ENCODE assay signal across 29 cellular contexts in genomic region chr10:72466018-72466417, GRCh38.
A peak's percentile ranks its signal among the peaks of the same experiment; 100 is the strongest.
DNase-seq lines count a peak whose midpoint lies in the region; ATAC-seq and TF ChIP-seq lines count a peak whose summit lies in the region.
"Had no signal": no experiment of that assay in that cellular context is flagged by ENCODE, and none has a peak within 500 bp of the region (broad histone marks: within the 10 kb centered on the region; RNA-seq: fewer than 3 reads in every experiment).

No MANE protein-coding gene starts in this region.

- H3K27ac Mint-ChIP-seq in endothelial cell (ENCODE audit: unreplicated experiment): no peak overlapping the region
- H3K27ac Mint-ChIP-seq: activated CD8-positive, alpha-beta memory T cell treated with anti-CD3 and anti-CD28 coated beads, Interleukin-2, amount 10 ng/mL, durations not matched to agents 7 days and 5 days; activated T-helper 1 cell treated with anti-CD3 and anti-CD28 coated beads, Interleukin-12 subunit alpha, Interleukin-12 subunit beta, Interleukin-2, Interleukin-4 antibody, amounts not matched to agents 30 ng/mL and 10 ng/mL and 1 ng/mL, durations not matched to agents 14 hours and 24 hours and 36 hours; immature natural killer cell; natural killer cell treated with Interleukin-12 subunit alpha and Interleukin-12 subunit beta and Interleukin-15 and Interleukin-18, amount 100 ng/mL, for 72 hours had no signal

- H3K4me1 ChIP-seq in neutrophil (ENCODE audit: control insufficient read depth in 1 of 2, insufficient read depth in 1 of 2, low read depth in 1 of 2, low read length in 1 of 2): peaks cover 31 to 34% of the 10 kb centered on the region in 2 experiments
- H3K4me1 ChIP-seq: ascending aorta, pancreas, Peyer's patch, tibial artery had no signal

- H3K27me3 Mint-ChIP-seq in endothelial cell (ENCODE audit: unreplicated experiment): no peaks in the 10 kb centered on the region
- H3K27me3 Mint-ChIP-seq: activated CD8-positive, alpha-beta memory T cell treated with anti-CD3 and anti-CD28 coated beads, Interleukin-2, amount 10 ng/mL, durations not matched to agents 7 days and 5 days; natural killer cell treated with Interleukin-12 subunit alpha and Interleukin-12 subunit beta and Interleukin-15 and Interleukin-18, amount 100 ng/mL, for 72 hours had no signal

- peak; percentile 65 for DNase-seq in ELR (ENCODE audit: low read depth)
- peak; percentile 6 for DNase-seq in HuH-7 (ENCODE audit: low spot score)
- peak in 8 of 61 donors; percentile 3 to 42 (median 10) for DNase-seq in caudate nucleus (lab: John Stamatoyannopoulos, UW)
- no peak for DNase-seq in GF-D8 (lab: John Stamatoyannopoulos, UW)
- no peak for DNase-seq in DMS79 (lab: John Stamatoyannopoulos, UW)
- DNase-seq in endothelial cell (ENCODE audit: low spot score): no peak
- DNase-seq: activated CD8-positive, alpha-beta memory T cell treated with anti-CD3 and anti-CD28 coated beads, Interleukin-2, amount 10 ng/mL, durations not matched to agents 7 days and 5 days; activated naive CD4-positive, alpha-beta T cell treated with anti-CD3 and anti-CD28 coated beads, Interleukin-2, amount 50 U/mL, for 16 hours; Calu3; HCEC 1CT; immature natural killer cell; KG1; left ventricle myocardium inferior; NCI-H1694 treated with DMSO at 0.1 percent for 48 hours; NCI-H2171 treated with DMSO at 0.1 percent for 48 hours; NCI-H524; pancreas; Peyer's patch; stimulated activated naive CD8-positive, alpha-beta T cell treated with anti-CD3 and anti-CD28 coated beads, Interleukin-15, Interleukin-2, amounts not matched to agents 100 U/mL and 50 U/mL, for 24 hours; tibial artery had no signal

- H3K27ac ChIP-seq in caudate nucleus (ENCODE audit: low read depth, low read length): peak overlapping the region; percentile 2
- peak overlapping the region; percentile 71 for H3K27ac ChIP-seq in neutrophil
- H3K27ac ChIP-seq: ascending aorta, epithelial cell of prostate, hepatocyte, left ventricle myocardium inferior, pancreas, Peyer's patch, SJSA1, tibial artery had no signal

- no peaks in the 10 kb centered on the region for H3K9me3 ChIP-seq in neutrophil
- H3K9me3 ChIP-seq: ascending aorta, left ventricle myocardium inferior, pancreas, Peyer's patch, SJSA1, tibial artery had no signal

- TF ChIP-seq CTCF in neutrophil (IDR thresholded peaks at IDR 0.05) (no peak), endothelial cell (IDR thresholded peaks at IDR 0.05; ENCODE audit: unreplicated experiment) (no peak)

- H3K36me3 ChIP-seq in neutrophil: no peaks in the 10 kb centered on the region
- H3K36me3 ChIP-seq: pancreas had no signal

- no peak overlapping the region for H3K4me3 ChIP-seq in neutrophil (ENCODE audit: low read depth in 1 of 2, low read length in 1 of 2)
- H3K4me3 ChIP-seq: ascending aorta, hepatocyte, left ventricle myocardium inferior, pancreas, Peyer's patch, SJSA1, tibial artery had no signal

- H3K36me3 Mint-ChIP-seq in endothelial cell (ENCODE audit: low read depth, unreplicated experiment): peaks cover 9% of the 10 kb centered on the region
- H3K36me3 Mint-ChIP-seq: natural killer cell treated with Interleukin-12 subunit alpha and Interleukin-12 subunit beta and Interleukin-15 and Interleukin-18, amount 100 ng/mL, for 72 hours had no signal

- H3K9me3 Mint-ChIP-seq in endothelial cell (ENCODE audit: unreplicated experiment): no peaks in the 10 kb centered on the region
- H3K9me3 Mint-ChIP-seq: activated T-helper 1 cell treated with anti-CD3 and anti-CD28 coated beads, Interleukin-12 subunit alpha, Interleukin-12 subunit beta, Interleukin-2, Interleukin-4 antibody, amounts not matched to agents 30 ng/mL and 10 ng/mL and 1 ng/mL, durations not matched to agents 14 hours and 24 hours and 36 hours; immature natural killer cell; natural killer cell treated with Interleukin-12 subunit alpha and Interleukin-12 subunit beta and Interleukin-15 and Interleukin-18, amount 100 ng/mL, for 72 hours had no signal

- H3K27me3 ChIP-seq in neutrophil: no peaks in the 10 kb centered on the region
- H3K27me3 ChIP-seq: ascending aorta, hepatocyte, pancreas, Peyer's patch, SJSA1, tibial artery had no signal

- no peaks in the 10 kb centered on the region for H3K4me1 Mint-ChIP-seq in endothelial cell (ENCODE audit: unreplicated experiment)
- H3K4me1 Mint-ChIP-seq: activated CD8-positive, alpha-beta memory T cell treated with anti-CD3 and anti-CD28 coated beads, Interleukin-2, amount 10 ng/mL, durations not matched to agents 7 days and 5 days; immature natural killer cell had no signal

- ATAC-seq in HG02678 (IDR thresholded peaks at IDR 0.05; ENCODE audit: unreplicated experiment): no peak
- ATAC-seq: activated CD8-positive, alpha-beta memory T cell treated with anti-CD3 and anti-CD28 coated beads, Interleukin-2, amount 10 ng/mL, durations not matched to agents 7 days and 5 days; natural killer cell treated with Interleukin-12 subunit alpha and Interleukin-12 subunit beta and Interleukin-15 and Interleukin-18, amount 100 ng/mL, for 72 hours; pancreas; sciatic nerve; stimulated activated naive CD8-positive, alpha-beta T cell treated with anti-CD3 and anti-CD28 coated beads, Interleukin-15, Interleukin-2, amounts not matched to agents 100 U/mL and 50 U/mL, for 24 hours had no signal

- no peak overlapping the region for H3K4me3 Mint-ChIP-seq in endothelial cell (ENCODE audit: unreplicated experiment)
- H3K4me3 Mint-ChIP-seq: activated CD8-positive, alpha-beta memory T cell treated with anti-CD3 and anti-CD28 coated beads, Interleukin-2, amount 10 ng/mL, durations not matched to agents 7 days and 5 days; activated T-helper 1 cell treated with anti-CD3 and anti-CD28 coated beads, Interleukin-12 subunit alpha, Interleukin-12 subunit beta, Interleukin-2, Interleukin-4 antibody, amounts not matched to agents 30 ng/mL and 10 ng/mL and 1 ng/mL, durations not matched to agents 14 hours and 24 hours and 36 hours; immature natural killer cell; natural killer cell treated with Interleukin-12 subunit alpha and Interleukin-12 subunit beta and Interleukin-15 and Interleukin-18, amount 100 ng/mL, for 72 hours had no signal

Comparison
In these comparisons a context has a peak if more than half of its experiments do, and no peak if none do; other contexts are left out.
1. DNase-seq: peak in ELR (single experiment) and HuH-7 (single experiment); none in GF-D8 (single experiment), DMS79 (single experiment) and endothelial cell (single experiment).